ENCODE assay signal across 38 cellular contexts in genomic region chr5:80339116-80339515, GRCh38. TPM values are rescaled to one million over a fixed set of nuclear protein-coding genes. Genes with fewer than 3 reads are reported as not detected.
"Had no signal": no experiment of that assay in that cellular context is flagged by ENCODE, and none has a peak within 500 bp of the region (broad histone marks: within the 10 kb centered on the region; RNA-seq: fewer than 3 reads in every experiment).

No MANE protein-coding gene starts in this region.

- H3K4me3 ChIP-seq: MG63 had no signal

- H3K27ac ChIP-seq: KMS-11 had no signal

- H3K9ac ChIP-seq: KMS-11 had no signal

- DNase-seq: Karpas-422, Kasumi-1, MG63, MM.1S, MV-4-11, NCI-H1048, NCI-H1092, NCI-H1092 treated with DMSO at 0.1 percent for 48 hours, NCI-H1105, NCI-H1105 treated with DMSO at 0.1 percent for 48 hours, NCI-H1417, NCI-H1417 treated with DMSO at 0.1 percent for 48 hours, NCI-H1436, NCI-H1436 treated with DMSO at 0.1 percent for 48 hours, NCI-H146, NCI-H1694, NCI-H1694 treated with DMSO at 0.1 percent for 48 hours, NCI-H187, NCI-H187 treated with DMSO at 0.1 percent for 48 hours, NCI-H1930, NCI-H2029, NCI-H2029 treated with DMSO at 0.1 percent for 48 hours, NCI-H2081, NCI-H2081 treated with DMSO at 0.1 percent for 48 hours, NCI-H2107, NCI-H2171, NCI-H2171 treated with DMSO at 0.1 percent for 48 hours, NCI-H2227 treated with DMSO at 0.1 percent for 48 hours, NCI-H226, NCI-H345, NCI-H446, NCI-H446 treated with DMSO at 0.1 percent for 48 hours, NCI-H510A had no signal

- H3K4me2 ChIP-seq: KMS-11 had no signal

- H3K36me3 ChIP-seq: MG63 had no signal

- H3K9me3 ChIP-seq: MG63 had no signal

RNA-seq across cellular contexts. Expression of gene SPZ1, which starts 19.3 kb away (rescaled TPM):
- total RNA-seq: LHCN-M2, M059J, MCF 10A, NCI-H460 had no signal
